Comparison of ENCODE assay signal across 11 cellular contexts in the genomic region with DNA sequence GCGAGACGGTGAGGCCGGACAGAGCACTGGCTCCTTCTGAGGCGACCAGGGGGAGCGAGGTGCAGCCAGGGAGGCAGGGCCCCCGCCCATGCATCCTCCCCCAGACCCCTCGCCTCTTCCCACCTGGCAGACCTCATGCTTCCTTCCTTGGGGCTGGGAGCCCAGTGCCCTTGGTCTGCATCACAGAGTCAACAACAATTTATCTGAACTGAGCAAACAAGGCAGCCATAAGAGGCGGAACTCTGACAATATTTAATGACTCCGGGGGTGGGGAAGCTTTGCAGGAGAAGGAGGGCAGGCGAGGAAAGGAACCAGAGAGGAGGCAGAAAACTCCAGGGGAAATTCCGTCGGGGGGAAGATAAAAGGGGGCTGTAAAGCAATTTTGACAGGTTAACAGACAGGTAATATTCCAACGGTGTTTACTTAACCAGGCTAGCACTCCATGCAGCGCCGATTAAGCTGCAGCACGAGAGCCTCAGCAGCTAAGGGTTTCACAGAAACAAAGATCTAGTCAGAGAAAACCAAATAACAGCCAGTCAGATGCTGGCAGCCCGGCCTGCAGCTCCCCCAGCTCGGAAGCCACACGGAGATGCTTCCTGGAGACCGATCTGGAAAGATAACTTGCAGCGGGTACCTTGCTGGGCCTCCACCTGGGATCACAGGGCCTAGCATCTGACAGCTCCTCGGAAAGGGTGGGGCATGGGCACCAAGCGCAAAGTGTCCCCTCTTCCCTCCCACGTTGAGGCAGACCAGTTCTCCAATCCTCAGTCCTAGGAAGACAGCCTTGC.
A peak's percentile ranks its signal among the peaks of the same experiment; 100 is the strongest.
DNase-seq lines count a peak whose midpoint lies in the region; ATAC-seq and TF ChIP-seq lines count a peak whose summit lies in the region.
"Had no signal": no experiment of that assay in that cellular context is flagged by ENCODE, and none has a peak within 500 bp of the region (broad histone marks: within the 10 kb centered on the region; RNA-seq: fewer than 3 reads in every experiment).

No MANE protein-coding gene starts in this region.

- peak; percentile 92 to 96 for DNase-seq in Caco-2
- peak; percentile 85 for DNase-seq in NCI-H2029 treated with DMSO at 0.1 percent for 48 hours (lab: John Stamatoyannopoulos, UW)
- peak; percentile 43 for DNase-seq in astrocyte of the hippocampus (ENCODE audit: low read depth, low spot score)
- no peak for DNase-seq in right atrium auricular region (ENCODE audit: low spot score)
- no peak for DNase-seq in coronary artery (ENCODE audit: low spot score)
- DNase-seq: activated T-cell treated with anti-CD3 and anti-CD28 coated beads, Interleukin-2, amount 50 U/mL, for 24 hours; heart left ventricle; T1000 had no signal

- no peaks in the 10 kb centered on the region for H3K27me3 Mint-ChIP-seq in Caco-2 (ENCODE audit: insufficient read depth, unreplicated experiment)

- H3K36me3 Mint-ChIP-seq in Caco-2 (ENCODE audit: insufficient read depth, unreplicated experiment) = no peaks in the 10 kb centered on the region

- H3K27ac Mint-ChIP-seq in Caco-2 (ENCODE audit: unreplicated experiment) = peak overlapping the region; percentile 20
- H3K27ac Mint-ChIP-seq: activated T-cell treated with anti-CD3 and anti-CD28 coated beads, Interleukin-2, amount 50 U/mL, for 24 hours had no signal

- H3K4me1 ChIP-seq in Caco-2 = peaks cover 39% of the 10 kb centered on the region
- peaks cover 0 to 7% of the 10 kb centered on the region in 2 donors for H3K4me1 ChIP-seq in muscle layer of duodenum (ENCODE audit: control insufficient read depth in 1 of 2, insufficient read depth in 2 of 2, low read length in 2 of 2)
- peaks cover 0 to 17% of the 10 kb centered on the region in 2 donors for H3K4me1 ChIP-seq in right atrium auricular region

- H3K4me3 Mint-ChIP-seq in Caco-2 (ENCODE audit: unreplicated experiment) = peak overlapping the region; percentile 61
- H3K4me3 Mint-ChIP-seq: activated T-cell treated with anti-CD3 and anti-CD28 coated beads, Interleukin-2, amount 50 U/mL, for 24 hours had no signal

- TSS peak; percentile 82 for BruUV-seq in Caco-2 (replicated peaks; lab: Mats Ljungman, UMichigan)

- no peak for ATAC-seq in GM19455 (IDR thresholded peaks at IDR 0.05; ENCODE audit: unreplicated experiment)
- no peak for ATAC-seq in GM18498 (IDR thresholded peaks at IDR 0.05; ENCODE audit: unreplicated experiment)
- ATAC-seq: heart left ventricle had no signal

- H3K27ac ChIP-seq in muscle layer of duodenum (ENCODE audit: low read length) (peak overlapping the region; percentile 9), right atrium auricular region (no peak overlapping the region), coronary artery (no peak overlapping the region)
- H3K27ac ChIP-seq: heart left ventricle had no signal

- no peaks in the 10 kb centered on the region for H3K27me3 ChIP-seq in Caco-2 (replicated peaks; ENCODE audit: control insufficient read depth, insufficient read depth, low read length)
- H3K27me3 ChIP-seq in muscle layer of duodenum (ENCODE audit: low read depth, low read length) = no peaks in the 10 kb centered on the region
- H3K27me3 ChIP-seq in right atrium auricular region = no peaks in the 10 kb centered on the region

- TF ChIP-seq CTCF in Caco-2 (IDR thresholded peaks at IDR 0.05; ENCODE audit: insufficient read depth in 1 of 2, low read depth in 1 of 2, low read length in 1 of 2, severe bottlenecking in 1 of 2, unreplicated experiment in 1 of 2) (no peak), right atrium auricular region (IDR thresholded peaks at IDR 0.05) (no peak), coronary artery (IDR thresholded peaks at IDR 0.05) (no peak)

- no peaks in the 10 kb centered on the region for H3K9me3 Mint-ChIP-seq in Caco-2 (ENCODE audit: unreplicated experiment)
- H3K9me3 Mint-ChIP-seq: activated T-cell treated with anti-CD3 and anti-CD28 coated beads, Interleukin-2, amount 50 U/mL, for 24 hours had no signal

- POLR2A ChIA-PET in Caco-2 (lab: Charles Lee) = interaction anchor here (1.0 to 1.2 kb wide), 3 partner anchors 53 to 398 kb away, joined by 4 to 9 read pairs (median 5); partner anchors contain the start of gene SOX9

- H3K9me3 ChIP-seq in Caco-2 = no peaks in the 10 kb centered on the region
- H3K9me3 ChIP-seq in muscle layer of duodenum (ENCODE audit: control insufficient read depth in 1 of 2, low read length in 2 of 2) = no peaks in the 10 kb centered on the region
- no peaks in the 10 kb centered on the region for H3K9me3 ChIP-seq in right atrium auricular region
- H3K9me3 ChIP-seq: heart left ventricle had no signal

- CTCF ChIA-PET in Caco-2 (lab: Charles Lee) = interaction anchor here (0.5 to 1.2 kb wide), 7 partner anchors 20 to 398 kb away, joined by 3 to 5 read pairs (median 3); partner anchors contain the start of gene SOX9

- peaks cover 16% of the 10 kb centered on the region for H3K4me1 Mint-ChIP-seq in Caco-2 (ENCODE audit: low read depth, unreplicated experiment)

- H3K4me3 ChIP-seq in Caco-2 (ENCODE audit: low read depth, low read length) (peak overlapping the region; percentile 22; the same call in 1 of the 2 replicates), muscle layer of duodenum (ENCODE audit: low read depth in 1 of 2, low read length in 2 of 2) (no peak overlapping the region), right atrium auricular region (no peak overlapping the region), coronary artery (no peak overlapping the region)
- H3K4me3 ChIP-seq: heart left ventricle had no signal

- H3K36me3 ChIP-seq in Caco-2 (ENCODE audit: control insufficient read depth, insufficient read depth, low read length) = no peaks in the 10 kb centered on the region
- H3K36me3 ChIP-seq in muscle layer of duodenum (ENCODE audit: control insufficient read depth in 1 of 2, insufficient read depth in 2 of 2, low read length in 2 of 2) = no peaks in the 10 kb centered on the region
- H3K36me3 ChIP-seq in right atrium auricular region = no peaks in the 10 kb centered on the region
- H3K36me3 ChIP-seq: heart left ventricle had no signal

- intact Hi-C loops in Caco-2 (cut with micrococcal nuclease; ENCODE audit: unreplicated experiment) = loop anchor here (1.0 to 5.0 kb wide), 5 partner anchors 17 to 397 kb away; partner anchors contain the start of gene SOX9

Comparison
In these comparisons a context has a peak if more than half of its experiments do, and no peak if none do; other contexts are left out.
1. DNase-seq: peak in Caco-2 (2 of 2), NCI-H2029 treated with DMSO at 0.1 percent for 48 hours (single experiment) and astrocyte of the hippocampus (single experiment); none in right atrium auricular region (single experiment) and coronary artery (single experiment).